In the genomic region with DNA sequence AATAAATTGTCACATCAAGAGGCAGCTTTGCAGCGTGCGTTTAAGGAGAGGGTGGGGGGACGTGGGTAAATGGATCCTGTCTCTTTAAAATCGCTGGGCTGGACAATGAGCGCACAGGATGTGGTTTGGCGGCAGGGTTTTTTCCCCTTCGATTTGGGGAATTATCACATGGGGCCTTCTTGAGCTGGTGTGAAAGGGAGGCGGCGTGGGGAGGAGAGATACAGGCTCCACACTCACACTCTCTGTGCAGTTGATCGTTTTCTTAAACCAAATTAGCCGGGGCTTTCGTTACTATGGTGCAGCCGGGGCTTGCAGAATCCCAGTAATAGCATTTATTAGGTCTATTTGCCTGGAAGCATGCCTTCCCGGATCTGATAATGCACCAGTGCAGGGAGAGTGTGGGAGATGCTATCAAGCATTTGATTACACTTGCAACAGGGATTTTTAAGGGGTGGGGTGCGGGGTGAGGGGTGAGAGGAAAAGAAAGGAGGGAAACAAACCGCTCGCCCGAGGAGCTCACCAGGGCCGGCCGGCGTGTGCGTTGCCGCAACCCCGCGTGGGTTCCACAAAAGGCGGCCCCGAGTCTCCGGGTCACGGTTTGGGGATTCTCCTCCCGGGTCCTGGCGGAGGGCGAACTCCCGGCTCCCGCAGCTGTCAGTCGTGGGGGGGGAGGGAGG, we compare ENCODE assay signal across 8 cellular contexts. TPM values are rescaled to one million over a fixed set of nuclear protein-coding genes. Genes with fewer than 3 reads are reported as not detected.
A peak's percentile ranks its signal among the peaks of the same experiment; 100 is the strongest.
DNase-seq lines count a peak whose midpoint lies in the region; ATAC-seq and TF ChIP-seq lines count a peak whose summit lies in the region.

No MANE protein-coding gene starts in this region.

- H3K4me1 ChIP-seq in gastroesophageal sphincter (peaks cover 0 to 67% (median 19%) of the 10 kb centered on the region in 3 donors), thoracic aorta (ENCODE audit: control insufficient read depth in 1 of 2, low read depth in 2 of 2) (peaks cover 13 to 36% of the 10 kb centered on the region in 2 donors)

- TF ChIP-seq POLR2A in gastroesophageal sphincter (IDR thresholded peaks at IDR 0.05), result no peak

- H3K27ac ChIP-seq in gastroesophageal sphincter (peak overlapping the region; percentile 30 to 87 (median 84)), thoracic aorta (peak overlapping the region; percentile 79 to 94)

- H3K27me3 ChIP-seq in gastroesophageal sphincter, result no peaks in the 10 kb centered on the region
- no peaks in the 10 kb centered on the region for H3K27me3 ChIP-seq in thoracic aorta (replicated peaks; ENCODE audit: insufficient read depth)

- H3K9me3 ChIP-seq in gastroesophageal sphincter, result no peaks in the 10 kb centered on the region
- H3K9me3 ChIP-seq in thoracic aorta, result no peaks in the 10 kb centered on the region

- H3K36me3 ChIP-seq in gastroesophageal sphincter (no peaks in the 10 kb centered on the region), thoracic aorta (no peaks in the 10 kb centered on the region)

- DNase-seq in COLO668 (lab: John Stamatoyannopoulos, UW; ENCODE audit: unreplicated experiment) (peak; percentile 69), HS-27A (ENCODE audit: low read depth) (peak; percentile 84), SHP77 (lab: John Stamatoyannopoulos, UW) (peak; percentile 69 to 73), omental fat pad (ENCODE audit: low spot score) (no peak), thoracic aorta (ENCODE audit: low spot score) (no peak)
- DNase-seq in activated naive CD4-positive, alpha-beta T cell (lab: John Stamatoyannopoulos, UW), result peak; percentile 20 to 35 (median 22)

- ATAC-seq in GM19452 (IDR thresholded peaks at IDR 0.05; ENCODE audit: unreplicated experiment), result peak; percentile 49
- ATAC-seq in gastroesophageal sphincter, result peak; percentile 57
- ATAC-seq in omental fat pad (ENCODE audit: low FRiP score), result peak; percentile 22
- ATAC-seq in thoracic aorta (ENCODE audit: insufficient number of reproducible peaks, low FRiP score, low read depth), result peak; percentile 51

- TF ChIP-seq CTCF in gastroesophageal sphincter (IDR thresholded peaks at IDR 0.05) (no peak), omental fat pad (IDR thresholded peaks at IDR 0.05) (no peak), thoracic aorta (IDR thresholded peaks at IDR 0.05) (no peak)

- TF ChIP-seq EP300 in gastroesophageal sphincter (IDR thresholded peaks at IDR 0.05), result no peak

- H3K4me3 ChIP-seq in gastroesophageal sphincter (peak overlapping the region; percentile 73 to 82), thoracic aorta (peak overlapping the region; percentile 92)

- WGBS in gastroesophageal sphincter (ENCODE audit: low coverage in 1 of 2), 2 donors, result 0 to 1% methylated on average over 12 to 13 of the region's 35 CpGs

RNA-seq across cellular contexts. Expression of a gene that starts 58.9 kb away (rescaled TPM):
- total RNA-seq in gastroesophageal sphincter, result 10 to 100 TPM; 23.4 to 65.5 (median 52.5) TPM
- total RNA-seq in omental fat pad, result 100 to 1,000 TPM in 2 of 4 donors, 10 to 100 TPM in 2; 50.9 to 181 (median 90.9) TPM
- 10 to 100 TPM; 72.6 to 96.2 TPM for total RNA-seq in thoracic aorta

Comparison
In these comparisons a context has a peak if more than half of its experiments do, and no peak if none do; other contexts are left out.
1. DNase-seq: peak in COLO668 (single experiment), HS-27A (single experiment), SHP77 (2 of 2) and activated naive CD4-positive, alpha-beta T cell (4 of 4); none in omental fat pad (single experiment) and thoracic aorta (single experiment).
2. Peak in every context shown above with its lines, with median percentiles within 50 percentile points of each other: ATAC-seq.